ENCODE assay signal across 10 cellular contexts in genomic region chr15:73696641-73697001, GRCh38. TPM values are rescaled to one million over a fixed set of nuclear protein-coding genes. Genes with fewer than 3 reads are reported as not detected.
A peak's percentile ranks its signal among the peaks of the same experiment; 100 is the strongest.
DNase-seq lines count a peak whose midpoint lies in the region; ATAC-seq and TF ChIP-seq lines count a peak whose summit lies in the region.
"Had no signal": no experiment of that assay in that cellular context is flagged by ENCODE, and none has a peak within 500 bp of the region (broad histone marks: within the 10 kb centered on the region; RNA-seq: fewer than 3 reads in every experiment).

No MANE protein-coding gene starts in this region.

- H3K9me3 ChIP-seq in left ventricle myocardium inferior (replicated peaks) (no peaks in the 10 kb centered on the region), adrenal gland (replicated peaks in 1 of 3) (no peaks in the 10 kb centered on the region), lower lobe of right lung (no peaks in the 10 kb centered on the region), thoracic aorta (no peaks in the 10 kb centered on the region)

- no peaks in the 10 kb centered on the region for H3K36me3 ChIP-seq in left ventricle myocardium inferior
- H3K36me3 ChIP-seq in adrenal gland (replicated peaks in 1 of 2): peaks cover 0 to 4% of the 10 kb centered on the region in 2 donors
- peaks cover 5% of the 10 kb centered on the region for H3K36me3 ChIP-seq in lower lobe of right lung
- H3K36me3 ChIP-seq in thoracic aorta: no peaks in the 10 kb centered on the region

- H3K27me3 ChIP-seq in left ventricle myocardium inferior (ENCODE audit: low read depth) (no peaks in the 10 kb centered on the region), adrenal gland (no peaks in the 10 kb centered on the region), lower lobe of right lung (ENCODE audit: low read depth) (no peaks in the 10 kb centered on the region), thoracic aorta (replicated peaks; ENCODE audit: insufficient read depth) (no peaks in the 10 kb centered on the region)

- no peak for TF ChIP-seq POLR2A in adrenal gland (IDR thresholded peaks at IDR 0.05)

- no peak for TF ChIP-seq CTCF in left ventricle myocardium inferior (IDR thresholded peaks at IDR 0.05; ENCODE audit: borderline replicate concordance)
- no peak for TF ChIP-seq CTCF in adrenal gland (IDR thresholded peaks at IDR 0.05)
- no peak for TF ChIP-seq CTCF in lower lobe of right lung (IDR thresholded peaks at IDR 0.05)
- no peak for TF ChIP-seq CTCF in thoracic aorta (IDR thresholded peaks at IDR 0.05)

- peak overlapping the region; percentile 43 for H3K27ac ChIP-seq in left ventricle myocardium inferior (replicated peaks)
- peak overlapping the region in 4 of 5 donors; percentile 1 to 74 (median 64) for H3K27ac ChIP-seq in adrenal gland
- H3K27ac ChIP-seq in lower lobe of right lung: peak overlapping the region; percentile 11
- peak overlapping the region; percentile 0 to 8 for H3K27ac ChIP-seq in thoracic aorta
- H3K27ac ChIP-seq: KMS-11 had no signal

- 43 to 76% (median 56%) methylated on average over 1 of the region's 1 CpG for WGBS in adrenal gland, 4 donors

- no peak for ATAC-seq in lower lobe of right lung
- ATAC-seq in thoracic aorta (ENCODE audit: insufficient number of reproducible peaks, low FRiP score, low read depth): no peak

- DNase-seq in left ventricle myocardium inferior: no peak
- DNase-seq in cardiac septum (ENCODE audit: low spot score): no peak
- DNase-seq in adrenal gland: no peak
- no peak for DNase-seq in lower lobe of right lung
- no peak for DNase-seq in thoracic aorta (ENCODE audit: low spot score)
- no peak for DNase-seq in HEK293T (ENCODE audit: extremely low spot score)
- no peak for DNase-seq in SW480 (ENCODE audit: low spot score)
- no peak for DNase-seq in central memory CD4-positive, alpha-beta T cell

- CTCF ChIA-PET in HEK293T (lab: Yijun Ruan, JAX): interaction anchor here (0.8 to 7.8 kb wide), 5 partner anchors 12 to 61 kb away, joined by 4 to 87 read pairs (median 6); partner anchors contain the start of genes CD276 and NPTN

- H3K4me3 ChIP-seq in left ventricle myocardium inferior (no peak overlapping the region), adrenal gland (no peak overlapping the region), lower lobe of right lung (peak overlapping the region; percentile 19), thoracic aorta (no peak overlapping the region)

- POLR2A ChIA-PET in HEK293T (lab: Yijun Ruan, JAX): interaction anchor here (1.0 to 1.3 kb wide), 3 partner anchors 12 to 63 kb away, joined by 3 to 4 read pairs (median 3); partner anchors contain the start of gene NPTN

- H3K4me1 ChIP-seq in left ventricle myocardium inferior (peaks cover 59% of the 10 kb centered on the region), adrenal gland (replicated peaks in 1 of 2) (peaks cover 27 to 47% of the 10 kb centered on the region in 2 donors), lower lobe of right lung (peaks cover 49% of the 10 kb centered on the region), thoracic aorta (ENCODE audit: control insufficient read depth in 1 of 2, low read depth in 2 of 2) (peaks cover 24 to 52% of the 10 kb centered on the region in 2 donors)

- intact Hi-C loops in left ventricle myocardium inferior (cut with micrococcal nuclease): loop anchor here (10.0 kb wide), 1 partner anchor 122 kb away; no protein-coding TSS in a partner anchor
- intact Hi-C loops in cardiac septum (cut with DNase I): loop anchor here (2.0 kb wide), 1 partner anchor 14 kb away; no protein-coding TSS in a partner anchor
- intact Hi-C loops in adrenal gland (cut with DNase I): no loop called here
- intact Hi-C loops in lower lobe of right lung (cut with DNase I): no loop called here

TF ChIP-seq in HEK293T, 16 proteins besides CTCF, POLR2A, EP300 and RAD21:
- TF ChIP-seq NFRKB (IDR thresholded peaks at IDR 0.05): no peak
- TF ChIP-seq CTBP1 (IDR thresholded peaks at IDR 0.05; ENCODE audit: borderline replicate concordance): no peak

RNA-seq across cellular contexts. Expression of gene CD276, which starts 12.4 kb away (rescaled TPM):
- total RNA-seq in left ventricle myocardium inferior (32.4 TPM), cardiac septum (40.6 TPM), adrenal gland (100 to 1,000 TPM in 4 of 8 donors, 10 to 100 TPM in 4; 68.4 to 147 (median 98.2) TPM), lower lobe of right lung (55.0 TPM), thoracic aorta (10 to 100 TPM; 47.4 to 67.6 TPM)
- 10 to 100 TPM; 53.4 to 100.0 (median 78.7) TPM for polyA plus RNA-seq in adrenal gland

RNA-seq across cellular contexts. Expression of gene INSYN1, which starts 56.5 kb away (rescaled TPM):
- total RNA-seq in left ventricle myocardium inferior (121 TPM), cardiac septum (55.3 TPM), adrenal gland (1 to 10 TPM; 1.6 to 6.1 (median 3.7) TPM), lower lobe of right lung (3.8 TPM), thoracic aorta (10 to 100 TPM; 10.6 to 15.2 TPM)
- polyA plus RNA-seq in adrenal gland: 10 to 100 TPM in 2 of 3 donors, under 1 TPM in 1; 0.68 to 19.5 (median 10.3) TPM
- polyA plus RNA-seq: CD14-positive monocyte had no signal

Comparison
In these comparisons a context has a peak if more than half of its experiments do, and no peak if none do; other contexts are left out.
1. H3K27ac ChIP-seq: peak in every context shown above with its lines; median percentile 64 in adrenal gland; 43 in left ventricle myocardium inferior; 11 in lower lobe of right lung; 4 in thoracic aorta.
2. intact Hi-C loops: an anchor here in left ventricle myocardium inferior (10.0 kb wide) and cardiac septum (2.0 kb wide); none called in adrenal gland and lower lobe of right lung.